10 cellular contexts compared by ENCODE assay signal in genomic region chr1:248404024-248404423, GRCh38. TPM values are rescaled to one million over a fixed set of nuclear protein-coding genes. Genes with fewer than 3 reads are reported as not detected.
DNase-seq lines count a peak whose midpoint lies in the region; ATAC-seq, FAIRE-seq and TF ChIP-seq lines count a peak whose summit lies in the region.
"Had no signal": no experiment of that assay in that cellular context is flagged by ENCODE, and none has a peak within 500 bp of the region (broad histone marks: within the 10 kb centered on the region; RNA-seq: fewer than 3 reads in every experiment).

No MANE protein-coding gene starts in this region.

- peaks cover 2% of the 10 kb centered on the region for H3K27me3 Mint-ChIP-seq in activated T-helper 1 cell treated with anti-CD3 and anti-CD28 coated beads, Interleukin-12 subunit alpha, Interleukin-12 subunit beta, Interleukin-2, Interleukin-4 antibody, amounts not matched to agents 30 ng/mL and 10 ng/mL and 1 ng/mL, durations not matched to agents 14 hours and 24 hours and 36 hours (ENCODE audit: insufficient read depth)

- H3K4me1 ChIP-seq in OCI-LY7 (ENCODE audit: insufficient read depth, low read length, poor library complexity, severe bottlenecking) (no peaks in the 10 kb centered on the region), esophagus squamous epithelium (no peaks in the 10 kb centered on the region)

- no peak overlapping the region for H3K27ac ChIP-seq in OCI-LY7 (ENCODE audit: low read depth, low read length, poor library complexity, severe bottlenecking)
- H3K27ac ChIP-seq in esophagus squamous epithelium, result no peak overlapping the region

- peak; percentile 99 for FAIRE-seq in GM19239 (lab: Jason Lieb, UNC)
- FAIRE-seq: RCC 7860 had no signal

- H3K27me3 ChIP-seq in esophagus squamous epithelium, result no peaks in the 10 kb centered on the region

- H3K9me3 ChIP-seq in OCI-LY7 (ENCODE audit: low read length), result no peaks in the 10 kb centered on the region
- H3K9me3 ChIP-seq in esophagus squamous epithelium, result no peaks in the 10 kb centered on the region

- H3K4me3 ChIP-seq in OCI-LY7 (ENCODE audit: low read depth, low read length, poor library complexity, severe bottlenecking) (no peak overlapping the region), esophagus squamous epithelium (no peak overlapping the region)

- no peak overlapping the region for H3K4me2 ChIP-seq in OCI-LY7 (ENCODE audit: low read length)

- H3K79me2 ChIP-seq in OCI-LY7 (ENCODE audit: insufficient read depth, low read depth, low read length), result no peaks in the 10 kb centered on the region

- CTCF ChIA-PET in OCI-LY7 (lab: Charles Lee; ENCODE audit: unreplicated experiment), result no interaction called here

- 73 to 78% methylated on average over 6 of the region's 6 CpGs for WGBS in esophagus squamous epithelium, 2 donors

- no peak overlapping the region for H3K4me3 Mint-ChIP-seq in activated T-helper 1 cell treated with anti-CD3 and anti-CD28 coated beads, Interleukin-12 subunit alpha, Interleukin-12 subunit beta, Interleukin-2, Interleukin-4 antibody, amounts not matched to agents 30 ng/mL and 10 ng/mL and 1 ng/mL, durations not matched to agents 14 hours and 24 hours and 36 hours

- no peak overlapping the region for H3K27ac Mint-ChIP-seq in activated T-helper 1 cell treated with anti-CD3 and anti-CD28 coated beads, Interleukin-12 subunit alpha, Interleukin-12 subunit beta, Interleukin-2, Interleukin-4 antibody, amounts not matched to agents 30 ng/mL and 10 ng/mL and 1 ng/mL, durations not matched to agents 14 hours and 24 hours and 36 hours

- TF ChIP-seq CTCF in OCI-LY7 (conservative IDR thresholded peaks at IDR 0.05; ENCODE audit: low read length) (peak; percentile 64), esophagus squamous epithelium (IDR thresholded peaks at IDR 0.05) (no peak)

- no peaks in the 10 kb centered on the region for H3K4me1 Mint-ChIP-seq in activated T-helper 1 cell treated with anti-CD3 and anti-CD28 coated beads, Interleukin-12 subunit alpha, Interleukin-12 subunit beta, Interleukin-2, Interleukin-4 antibody, amounts not matched to agents 30 ng/mL and 10 ng/mL and 1 ng/mL, durations not matched to agents 14 hours and 24 hours and 36 hours (ENCODE audit: low read depth)

- H3K9me2 ChIP-seq in OCI-LY7 (ENCODE audit: insufficient read depth, low read length), result no peaks in the 10 kb centered on the region

- no peak overlapping the region for H2AFZ ChIP-seq in OCI-LY7 (ENCODE audit: low read length)

- ATAC-seq in GM18498 (IDR thresholded peaks at IDR 0.05; ENCODE audit: unreplicated experiment), result no peak

- TF ChIP-seq POLR2A in esophagus squamous epithelium (IDR thresholded peaks at IDR 0.05), result no peak

- BruUV-seq in OCI-LY7 (replicated peaks; lab: Mats Ljungman, UMichigan), result no TSS peak

- intact Hi-C loops in OCI-LY7 (cut with micrococcal nuclease; ENCODE audit: unreplicated experiment), result no loop called here
- intact Hi-C loops in esophagus squamous epithelium (cut with DNase I), result no loop called here
- intact Hi-C loops in activated T-helper 1 cell treated with anti-CD3 and anti-CD28 coated beads, Interleukin-12 subunit alpha, Interleukin-12 subunit beta, Interleukin-2, Interleukin-4 antibody, amounts not matched to agents 30 ng/mL and 10 ng/mL and 1 ng/mL, durations not matched to agents 14 hours and 24 hours and 36 hours (cut with micrococcal nuclease), result loop anchor here (1.0 to 10.0 kb wide), 3 partner anchors 211 to 403 kb away; no protein-coding TSS in a partner anchor

- DNase-seq in DMS114 treated with DMSO at 0.1 percent for 48 hours (lab: John Stamatoyannopoulos, UW; ENCODE audit: unreplicated experiment) (peak; percentile 18), GM19239 (ENCODE audit: insufficient read length, low spot score) (no peak), OCI-LY7 (ENCODE audit: low spot score) (no peak), esophagus squamous epithelium (lab: John Stamatoyannopoulos, UW) (peak; percentile 83), NCI-H1105 (lab: John Stamatoyannopoulos, UW) (no peak), kidney glomerular epithelial cell (lab: John Stamatoyannopoulos, UW) (no peak)
- no peak for DNase-seq in activated T-helper 1 cell treated with anti-CD3 and anti-CD28 coated beads, Interleukin-12 subunit alpha, Interleukin-12 subunit beta, Interleukin-2, Interleukin-4 antibody, amounts not matched to agents 30 ng/mL and 10 ng/mL and 1 ng/mL, durations not matched to agents 14 hours and 24 hours and 36 hours (ENCODE audit: low spot score)
- DNase-seq: cortex of kidney had no signal

- H4K20me1 ChIP-seq in OCI-LY7 (ENCODE audit: insufficient read depth, low read length), result no peaks in the 10 kb centered on the region

- H3K36me3 ChIP-seq in OCI-LY7 (ENCODE audit: insufficient read depth, low read length) (no peaks in the 10 kb centered on the region), esophagus squamous epithelium (no peaks in the 10 kb centered on the region)

- POLR2A ChIA-PET in OCI-LY7 (lab: Charles Lee), result no interaction called here

- no peaks in the 10 kb centered on the region for H3K36me3 Mint-ChIP-seq in activated T-helper 1 cell treated with anti-CD3 and anti-CD28 coated beads, Interleukin-12 subunit alpha, Interleukin-12 subunit beta, Interleukin-2, Interleukin-4 antibody, amounts not matched to agents 30 ng/mL and 10 ng/mL and 1 ng/mL, durations not matched to agents 14 hours and 24 hours and 36 hours (ENCODE audit: low read depth)

- H3K9me3 Mint-ChIP-seq in activated T-helper 1 cell treated with anti-CD3 and anti-CD28 coated beads, Interleukin-12 subunit alpha, Interleukin-12 subunit beta, Interleukin-2, Interleukin-4 antibody, amounts not matched to agents 30 ng/mL and 10 ng/mL and 1 ng/mL, durations not matched to agents 14 hours and 24 hours and 36 hours, result peaks cover 5% of the 10 kb centered on the region

RNA-seq across cellular contexts. Expression of gene OR2T1, which starts 1.2 kb away (rescaled TPM):
- total RNA-seq in OCI-LY7 (2014; rRNA removed; shearing (Covaris generic)), result not detected in 2 replicates
- total RNA-seq in OCI-LY7 (2022) (not detected in 2 replicates), esophagus squamous epithelium (not detected)
- total RNA-seq in activated T-helper 1 cell treated with anti-CD3 and anti-CD28 coated beads, Interleukin-12 subunit alpha, Interleukin-12 subunit beta, Interleukin-2, Interleukin-4 antibody, amounts not matched to agents 30 ng/mL and 10 ng/mL and 1 ng/mL, durations not matched to agents 14 hours and 24 hours and 36 hours, result not detected in 2 replicates

RNA-seq across cellular contexts. Expression of gene OR2T6, which starts 28.5 kb away (rescaled TPM):
- not detected in 2 replicates for total RNA-seq in OCI-LY7 (2014; rRNA removed; shearing (Covaris generic))
- not detected in 2 replicates for total RNA-seq in OCI-LY7 (2022)
- total RNA-seq in esophagus squamous epithelium, result not detected
- total RNA-seq in activated T-helper 1 cell treated with anti-CD3 and anti-CD28 coated beads, Interleukin-12 subunit alpha, Interleukin-12 subunit beta, Interleukin-2, Interleukin-4 antibody, amounts not matched to agents 30 ng/mL and 10 ng/mL and 1 ng/mL, durations not matched to agents 14 hours and 24 hours and 36 hours, result not detected in 2 replicates

RNA-seq across cellular contexts. Expression of gene OR2T2, which starts 41.4 kb away (rescaled TPM):
- not detected in 2 replicates for total RNA-seq in OCI-LY7 (2014; rRNA removed; shearing (Covaris generic))
- not detected in 2 replicates for total RNA-seq in OCI-LY7 (2022)
- total RNA-seq in esophagus squamous epithelium, result not detected
- total RNA-seq in activated T-helper 1 cell treated with anti-CD3 and anti-CD28 coated beads, Interleukin-12 subunit alpha, Interleukin-12 subunit beta, Interleukin-2, Interleukin-4 antibody, amounts not matched to agents 30 ng/mL and 10 ng/mL and 1 ng/mL, durations not matched to agents 14 hours and 24 hours and 36 hours, result not detected in 2 replicates

RNA-seq across cellular contexts. Expression of gene OR2T4, which starts 42.6 kb away (rescaled TPM):
- total RNA-seq in OCI-LY7 (2014; rRNA removed; shearing (Covaris generic)), result not detected in 2 replicates
- total RNA-seq in OCI-LY7 (2022) (not detected in 2 replicates), esophagus squamous epithelium (not detected)
- total RNA-seq in activated T-helper 1 cell treated with anti-CD3 and anti-CD28 coated beads, Interleukin-12 subunit alpha, Interleukin-12 subunit beta, Interleukin-2, Interleukin-4 antibody, amounts not matched to agents 30 ng/mL and 10 ng/mL and 1 ng/mL, durations not matched to agents 14 hours and 24 hours and 36 hours, result not detected in 2 replicates

RNA-seq across cellular contexts. Expression of gene OR14C36, which starts 55.4 kb away (rescaled TPM):
- total RNA-seq in OCI-LY7 (2014; rRNA removed; shearing (Covaris generic)), result not detected in 2 replicates
- total RNA-seq in OCI-LY7 (2022) (not detected in 2 replicates), esophagus squamous epithelium (not detected)
- total RNA-seq in activated T-helper 1 cell treated with anti-CD3 and anti-CD28 coated beads, Interleukin-12 subunit alpha, Interleukin-12 subunit beta, Interleukin-2, Interleukin-4 antibody, amounts not matched to agents 30 ng/mL and 10 ng/mL and 1 ng/mL, durations not matched to agents 14 hours and 24 hours and 36 hours, result not detected in 2 replicates

Comparison
In these comparisons a context has a peak if more than half of its experiments do, and no peak if none do; other contexts are left out.
1. DNase-seq: peak in DMS114 treated with DMSO at 0.1 percent for 48 hours (single experiment) and esophagus squamous epithelium (single experiment); none in GM19239 (single experiment), OCI-LY7 (single experiment), NCI-H1105 (single experiment), activated T-helper 1 cell treated with anti-CD3 and anti-CD28 coated beads, Interleukin-12 subunit alpha, Interleukin-12 subunit beta, Interleukin-2, Interleukin-4 antibody, amounts not matched to agents 30 ng/mL and 10 ng/mL and 1 ng/mL, durations not matched to agents 14 hours and 24 hours and 36 hours (single experiment) and kidney glomerular epithelial cell (single experiment).